Comparison of ENCODE assay signal across 1 cellular context in the genomic region with DNA sequence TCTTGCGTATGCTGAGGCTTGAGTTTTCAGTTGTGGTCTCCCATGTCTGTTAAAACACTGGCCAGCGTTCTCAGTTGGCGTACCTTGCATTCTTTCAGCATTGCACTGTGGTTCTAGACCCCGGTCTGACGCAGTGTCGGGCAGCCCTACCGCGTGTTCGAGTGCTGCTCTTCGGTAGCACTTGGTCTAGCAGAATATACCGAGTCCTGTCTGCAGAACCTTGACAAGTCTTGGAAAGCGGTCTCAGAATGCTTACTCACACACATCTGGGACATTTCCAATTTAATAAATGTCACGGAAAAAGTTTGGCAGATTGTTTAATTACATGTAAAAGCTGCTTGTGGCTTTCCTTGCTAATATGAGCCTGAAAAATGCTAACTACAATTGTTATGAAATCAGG.
TF ChIP-seq lines count a peak whose summit lies in the region.

No MANE protein-coding gene starts in this region.

TF ChIP-seq in HepG2, 621 proteins besides CTCF, POLR2A, EP300 and RAD21:
- TF ChIP-seq ELF4 (CRISPR knock-in tag; IDR thresholded peaks at IDR 0.05; ENCODE audit: borderline replicate concordance) (no peak), AGO2 (optimal IDR thresholded peaks at IDR 0.05; ENCODE audit: low read depth, low read length) (no peak), BHLHE40 (IDR thresholded peaks at IDR 0.05; ENCODE audit: low read length) (no peak), ZNF367 (CRISPR knock-in tag; IDR thresholded peaks at IDR 0.05; ENCODE audit: borderline replicate concordance) (no peak), ZFP90 (CRISPR knock-in tag; IDR thresholded peaks at IDR 0.05; ENCODE audit: borderline replicate concordance) (no peak), NONO (IDR thresholded peaks at IDR 0.05) (no peak), NONO (CRISPR knock-in tag; conservative IDR thresholded peaks at IDR 0.05) (no peak), CENPX (CRISPR knock-in tag; IDR thresholded peaks at IDR 0.05) (no peak), MED13 (CRISPR knock-in tag; IDR thresholded peaks at IDR 0.05) (no peak), PHF21A (CRISPR knock-in tag; IDR thresholded peaks at IDR 0.05) (no peak), ZFAT (CRISPR knock-in tag; conservative IDR thresholded peaks at IDR 0.05) (no peak), ZNF251 (CRISPR knock-in tag; IDR thresholded peaks at IDR 0.05) (no peak), ZNF205 (CRISPR knock-in tag; IDR thresholded peaks at IDR 0.05) (no peak)
- TF ChIP-seq, protein P1, sequence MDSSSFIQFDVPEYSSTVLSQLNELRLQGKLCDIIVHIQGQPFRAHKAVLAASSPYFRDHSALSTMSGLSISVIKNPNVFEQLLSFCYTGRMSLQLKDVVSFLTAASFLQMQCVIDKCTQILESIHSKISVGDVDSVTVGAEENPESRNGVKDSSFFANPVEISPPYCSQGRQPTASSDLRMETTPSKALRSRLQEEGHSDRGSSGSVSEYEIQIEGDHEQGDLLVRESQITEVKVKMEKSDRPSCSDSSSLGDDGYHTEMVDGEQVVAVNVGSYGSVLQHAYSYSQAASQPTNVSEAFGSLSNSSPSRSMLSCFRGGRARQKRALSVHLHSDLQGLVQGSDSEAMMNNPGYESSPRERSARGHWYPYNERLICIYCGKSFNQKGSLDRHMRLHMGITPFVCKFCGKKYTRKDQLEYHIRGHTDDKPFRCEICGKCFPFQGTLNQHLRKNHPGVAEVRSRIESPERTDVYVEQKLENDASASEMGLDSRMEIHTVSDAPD (CRISPR knock-in tag; IDR thresholded peaks at IDR 0.05) = no peak
- TF ChIP-seq, protein P2, sequence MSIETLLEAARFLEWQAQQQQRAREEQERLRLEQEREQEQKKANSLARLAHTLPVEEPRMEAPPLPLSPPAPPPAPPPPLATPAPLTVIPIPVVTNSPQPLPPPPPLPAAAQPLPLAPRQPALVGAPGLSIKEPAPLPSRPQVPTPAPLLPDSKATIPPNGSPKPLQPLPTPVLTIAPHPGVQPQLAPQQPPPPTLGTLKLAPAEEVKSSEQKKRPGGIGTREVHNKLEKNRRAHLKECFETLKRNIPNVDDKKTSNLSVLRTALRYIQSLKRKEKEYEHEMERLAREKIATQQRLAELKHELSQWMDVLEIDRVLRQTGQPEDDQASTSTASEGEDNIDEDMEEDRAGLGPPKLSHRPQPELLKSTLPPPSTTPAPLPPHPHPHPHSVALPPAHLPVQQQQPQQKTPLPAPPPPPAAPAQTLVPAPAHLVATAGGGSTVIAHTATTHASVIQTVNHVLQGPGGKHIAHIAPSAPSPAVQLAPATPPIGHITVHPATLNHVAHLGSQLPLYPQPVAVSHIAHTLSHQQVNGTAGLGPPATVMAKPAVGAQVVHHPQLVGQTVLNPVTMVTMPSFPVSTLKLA (IDR thresholded peaks at IDR 0.05) = no peak
- TF ChIP-seq, protein P3, sequence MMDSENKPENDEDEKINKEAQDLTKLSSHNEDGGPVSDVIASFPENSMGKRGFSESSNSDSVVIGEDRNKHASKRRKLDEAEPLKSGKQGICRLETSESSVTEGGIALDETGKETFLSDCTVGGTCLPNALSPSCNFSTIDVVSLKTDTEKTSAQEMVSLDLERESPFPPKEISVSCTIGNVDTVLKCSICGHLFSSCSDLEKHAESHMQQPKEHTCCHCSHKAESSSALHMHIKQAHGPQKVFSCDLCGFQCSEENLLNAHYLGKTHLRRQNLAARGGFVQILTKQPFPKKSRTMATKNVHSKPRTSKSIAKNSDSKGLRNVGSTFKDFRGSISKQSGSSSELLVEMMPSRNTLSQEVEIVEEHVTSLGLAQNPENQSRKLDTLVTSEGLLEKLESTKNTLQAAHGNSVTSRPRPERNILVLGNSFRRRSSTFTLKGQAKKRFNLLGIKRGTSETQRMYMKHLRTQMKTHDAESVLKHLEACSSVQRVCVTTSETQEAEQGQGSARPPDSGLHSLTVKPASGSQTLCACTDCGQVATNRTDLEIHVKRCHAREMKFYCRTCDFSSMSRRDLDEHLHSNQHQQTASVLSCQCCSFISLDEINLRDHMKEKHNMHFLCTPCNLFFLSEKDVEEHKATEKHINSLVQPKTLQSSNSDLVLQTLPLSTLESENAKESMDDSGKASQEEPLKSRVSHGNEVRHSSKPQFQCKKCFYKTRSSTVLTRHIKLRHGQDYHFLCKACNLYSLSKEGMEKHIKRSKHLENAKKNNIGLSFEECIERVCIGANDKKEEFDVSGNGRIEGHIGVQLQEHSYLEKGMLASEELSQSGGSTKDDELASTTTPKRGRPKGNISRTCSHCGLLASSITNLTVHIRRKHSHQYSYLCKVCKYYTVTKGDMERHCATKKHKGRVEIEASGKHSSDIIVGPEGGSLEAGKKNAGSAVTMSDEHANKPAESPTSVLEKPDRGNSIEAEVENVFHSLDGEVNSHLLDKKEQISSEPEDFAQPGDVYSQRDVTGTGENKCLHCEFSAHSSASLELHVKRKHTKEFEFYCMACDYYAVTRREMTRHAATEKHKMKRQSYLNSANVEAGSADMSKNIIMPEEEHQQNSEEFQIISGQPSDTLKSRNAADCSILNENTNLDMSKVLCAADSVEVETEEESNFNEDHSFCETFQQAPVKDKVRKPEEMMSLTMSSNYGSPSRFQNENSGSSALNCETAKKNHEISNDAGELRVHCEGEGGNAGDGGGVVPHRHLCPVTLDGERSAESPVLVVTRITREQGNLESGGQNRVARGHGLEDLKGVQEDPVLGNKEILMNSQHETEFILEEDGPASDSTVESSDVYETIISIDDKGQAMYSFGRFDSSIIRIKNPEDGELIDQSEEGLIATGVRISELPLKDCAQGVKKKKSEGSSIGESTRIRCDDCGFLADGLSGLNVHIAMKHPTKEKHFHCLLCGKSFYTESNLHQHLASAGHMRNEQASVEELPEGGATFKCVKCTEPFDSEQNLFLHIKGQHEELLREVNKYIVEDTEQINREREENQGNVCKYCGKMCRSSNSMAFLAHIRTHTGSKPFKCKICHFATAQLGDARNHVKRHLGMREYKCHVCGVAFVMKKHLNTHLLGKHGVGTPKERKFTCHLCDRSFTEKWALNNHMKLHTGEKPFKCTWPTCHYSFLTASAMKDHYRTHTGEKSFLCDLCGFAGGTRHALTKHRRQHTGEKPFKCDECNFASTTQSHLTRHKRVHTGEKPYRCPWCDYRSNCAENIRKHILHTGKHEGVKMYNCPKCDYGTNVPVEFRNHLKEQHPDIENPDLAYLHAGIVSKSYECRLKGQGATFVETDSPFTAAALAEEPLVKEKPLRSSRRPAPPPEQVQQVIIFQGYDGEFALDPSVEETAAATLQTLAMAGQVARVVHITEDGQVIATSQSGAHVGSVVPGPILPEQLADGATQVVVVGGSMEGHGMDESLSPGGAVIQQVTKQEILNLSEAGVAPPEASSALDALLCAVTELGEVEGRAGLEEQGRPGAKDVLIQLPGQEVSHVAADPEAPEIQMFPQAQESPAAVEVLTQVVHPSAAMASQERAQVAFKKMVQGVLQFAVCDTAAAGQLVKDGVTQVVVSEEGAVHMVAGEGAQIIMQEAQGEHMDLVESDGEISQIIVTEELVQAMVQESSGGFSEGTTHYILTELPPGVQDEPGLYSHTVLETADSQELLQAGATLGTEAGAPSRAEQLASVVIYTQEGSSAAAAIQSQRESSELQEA (CRISPR knock-in tag; IDR thresholded peaks at IDR 0.05; ENCODE audit: not compliant biosample characterization) = no peak
